Comparison of ENCODE assay signal across 6 cellular contexts in the genomic region with DNA sequence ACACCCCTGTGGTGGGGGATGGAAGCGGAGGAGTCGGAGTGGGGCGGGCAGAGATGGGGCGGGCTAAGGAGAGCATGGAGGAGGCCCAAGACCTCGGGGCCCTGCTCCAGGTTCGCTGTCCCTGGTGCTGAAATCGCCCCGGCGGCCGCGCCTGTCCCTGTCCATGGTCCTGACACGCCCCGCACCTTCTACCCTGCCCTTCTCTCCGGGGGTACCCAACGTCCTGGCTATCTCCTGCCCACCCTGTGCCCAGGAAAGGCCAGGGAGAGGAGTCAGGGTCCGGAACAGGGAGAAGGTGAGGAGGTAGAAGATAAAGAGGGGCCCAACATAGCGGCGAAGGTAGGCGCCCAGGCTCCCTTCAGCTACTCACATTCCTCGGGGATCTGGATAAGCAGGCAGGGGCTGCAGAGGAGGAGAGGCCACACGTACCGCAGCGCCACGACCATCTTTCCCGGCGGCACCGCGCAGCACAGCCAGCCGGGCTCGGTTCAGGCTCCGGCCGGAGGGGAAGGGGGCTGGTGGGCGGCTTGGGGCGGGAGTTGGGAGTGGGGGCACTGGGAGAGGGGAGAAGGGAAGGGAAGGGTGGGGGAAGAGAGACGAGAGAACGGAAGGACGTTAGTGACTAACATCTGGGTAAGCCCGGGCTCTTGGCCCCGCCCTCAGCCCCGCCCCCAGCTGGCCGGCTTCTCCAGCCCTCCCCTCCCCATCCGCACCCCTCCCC. TPM values are rescaled to one million over a fixed set of nuclear protein-coding genes. Genes with fewer than 3 reads are reported as not detected.
DNase-seq lines count a peak whose midpoint lies in the region; ATAC-seq and TF ChIP-seq lines count a peak whose summit lies in the region.

No MANE protein-coding gene starts in this region.

- TF ChIP-seq POLR2A in IMR-90 (IDR thresholded peaks at IDR 0.05; ENCODE audit: low read depth, low read length), result no peak

- no peak overlapping the region for H3K27ac ChIP-seq in IMR-90 (ENCODE audit: insufficient read depth, low read length)
- no peak overlapping the region for H3K27ac ChIP-seq in right cardiac atrium (ENCODE audit: low read length)

- H3K4ac ChIP-seq in IMR-90 (ENCODE audit: low read depth, low read length), result no peak overlapping the region

- H4K8ac ChIP-seq in IMR-90 (ENCODE audit: low read depth in 2 of 2, low read length in 2 of 2), result no peak overlapping the region

- DNase-seq in IMR-90 (no peak), right cardiac atrium (peak; percentile 52 to 81 (median 78))
- peak; percentile 8 to 39 for DNase-seq in activated CD8-positive, alpha-beta memory T cell treated with anti-CD3 and anti-CD28 coated beads for 4 hours (ENCODE audit: low read depth in 2 of 2)
- DNase-seq in stimulated activated CD8-positive, alpha-beta memory T cell treated with anti-CD3 and anti-CD28 coated beads, Interleukin-2, amount 100 ng/mL, for 1 hour (ENCODE audit: low read depth in 2 of 2), result peak; percentile 52 to 55

- POLR2A ChIA-PET in IMR-90 (lab: Charles Lee; ENCODE audit: unreplicated experiment), result no interaction called here

- dilution Hi-C loops in IMR-90 (cut with HindIII; ENCODE audit: low sequenced_read_pairs, unreplicated experiment), result no loop called here

- TF ChIP-seq RAD21 in IMR-90 (IDR thresholded peaks at IDR 0.05; ENCODE audit: low read length), result no peak

- in situ Hi-C loops in IMR-90 (cut with MboI; ENCODE audit: low sequenced_read_pairs), result no loop called here

- no peak overlapping the region for H3K9ac ChIP-seq in IMR-90 (ENCODE audit: low read depth, low read length)

- no peak overlapping the region for H4K5ac ChIP-seq in IMR-90 (ENCODE audit: low read depth, low read length)

- H3K4me3 ChIP-seq in IMR-90 (ENCODE audit: insufficient read depth, low read depth, low read length) (no peak overlapping the region), right cardiac atrium (ENCODE audit: low read length) (no peak overlapping the region)

- H2BK15ac ChIP-seq in IMR-90 (ENCODE audit: low read depth, low read length), result no peak overlapping the region

- H2AK9ac ChIP-seq in IMR-90 (replicated peaks; ENCODE audit: low read depth, low read length, poor library complexity), result no peak overlapping the region

- no peak overlapping the region for H2AK5ac ChIP-seq in IMR-90 (ENCODE audit: low read depth, low read length)

- no peak overlapping the region for H2BK120ac ChIP-seq in IMR-90 (ENCODE audit: low read depth, low read length)

- no TSS peak for BruUV-seq in IMR-90 (replicated peaks; lab: Mats Ljungman, UMichigan)

- TF ChIP-seq CTCF in IMR-90 (conservative IDR thresholded peaks at IDR 0.05; ENCODE audit: low read depth, low read length), result no peak

- H3K56ac ChIP-seq in IMR-90 (ENCODE audit: extremely low read depth, insufficient read depth, low read length), result no peak overlapping the region

- 5% methylated on average over 7 of the region's 42 CpGs; no CpG with 5 or more reads in 1 of the 2 experiments for WGBS in IMR-90 (ENCODE audit: extremely low coverage in 2 of 2, insufficient read length in 1 of 2), 2 experiments
- 1% methylated on average over 41 of the region's 42 CpGs for WGBS in right cardiac atrium

- H4K20me1 ChIP-seq in IMR-90 (ENCODE audit: insufficient read depth, low read length), result no peaks in the 10 kb centered on the region; the same call in 1 of the 2 replicates

- peaks cover 31% of the 10 kb centered on the region for H3K27me3 ChIP-seq in IMR-90 (ENCODE audit: control insufficient read depth, insufficient read depth, low read length)
- no peaks in the 10 kb centered on the region for H3K27me3 ChIP-seq in right cardiac atrium (ENCODE audit: control insufficient read depth, insufficient read depth)

- no peaks in the 10 kb centered on the region for H3K36me3 ChIP-seq in IMR-90 (ENCODE audit: control insufficient read depth, insufficient read depth, low read length)

- H2BK5ac ChIP-seq in IMR-90 (ENCODE audit: low read depth, low read length, poor library complexity, severe bottlenecking), result no peak overlapping the region

- no peak overlapping the region for H3K4me2 ChIP-seq in IMR-90 (ENCODE audit: low read depth, low read length)

- H3K9me1 ChIP-seq in IMR-90 (ENCODE audit: insufficient read depth, low read length), result no peaks in the 10 kb centered on the region

- ATAC-seq in IMR-90 (ENCODE audit: low read depth) (peak; percentile 93), right cardiac atrium (peak; percentile 69 to 72), HG02970 (IDR thresholded peaks at IDR 0.05; ENCODE audit: low FRiP score, unreplicated experiment) (no peak), HG02763 (IDR thresholded peaks at IDR 0.05; ENCODE audit: unreplicated experiment) (no peak)

- no peak overlapping the region for H4K91ac ChIP-seq in IMR-90 (ENCODE audit: insufficient read depth, low read depth, low read length)

- no peak overlapping the region for H2BK20ac ChIP-seq in IMR-90 (ENCODE audit: low read depth, low read length)

- no peaks in the 10 kb centered on the region for H3K4me1 ChIP-seq in IMR-90 (ENCODE audit: control insufficient read depth, insufficient read depth, low read length)
- H3K4me1 ChIP-seq in right cardiac atrium (ENCODE audit: control insufficient read depth, insufficient read depth, low read length), result no peaks in the 10 kb centered on the region

- no peak overlapping the region for H2AFZ ChIP-seq in IMR-90 (replicated peaks; ENCODE audit: low read length, poor library complexity)

- H3K79me1 ChIP-seq in IMR-90 (ENCODE audit: low read depth in 1 of 2, low read length in 2 of 2), result no peaks in the 10 kb centered on the region

- intact Hi-C loops in IMR-90 (cut with micrococcal nuclease), result no loop called here
- intact Hi-C loops in right cardiac atrium (cut with DNase I), result no loop called here

- no peak overlapping the region for H3K14ac ChIP-seq in IMR-90 (replicated peaks; ENCODE audit: low read depth, low read length)

- H3K23ac ChIP-seq in IMR-90 (ENCODE audit: low read depth, low read length), result no peak overlapping the region

- CTCF ChIA-PET in IMR-90 (lab: Yijun Ruan, JAX), result no interaction called here

- peaks cover 1% of the 10 kb centered on the region; the same call in 1 of the 2 replicates for H3K9me3 ChIP-seq in IMR-90 (ENCODE audit: control insufficient read depth, insufficient read depth, low read length)
- H3K9me3 ChIP-seq in right cardiac atrium (ENCODE audit: control insufficient read depth, low read length), result no peaks in the 10 kb centered on the region

- no peak overlapping the region for H3K18ac ChIP-seq in IMR-90 (ENCODE audit: low read depth, low read length)

TF ChIP-seq in IMR-90, 13 proteins besides CTCF, POLR2A, EP300 and RAD21 (continues in another document):
- TF ChIP-seq MXI1 (IDR thresholded peaks at IDR 0.05; ENCODE audit: borderline replicate concordance, low read depth, low read length) (peak; percentile 86), USF2 (IDR thresholded peaks at IDR 0.05; ENCODE audit: low read depth, low read length) (no peak), CEBPB (IDR thresholded peaks at IDR 0.05; ENCODE audit: low read depth, low read length) (no peak), NFE2L2 (IDR thresholded peaks at IDR 0.05; ENCODE audit: low read depth, low read length) (no peak), RCOR1 (IDR thresholded peaks at IDR 0.05; ENCODE audit: insufficient replicate concordance, low read length) (peak; percentile 79), FOS (IDR thresholded peaks at IDR 0.05; ENCODE audit: low read depth, low read length) (no peak)

RNA-seq across cellular contexts. Expression of gene L1CAM, which starts 10.4 kb away (rescaled TPM):
- 0.36 and 0.56 TPM in 2 replicates for total RNA-seq in IMR-90 (2012; rRNA removed)
- 1.9 and 2.2 TPM in 2 replicates for polyA plus RNA-seq in IMR-90 (2012; rRNA removed)
- 0.80 and 1.8 TPM in 2 replicates for polyA plus RNA-seq in IMR-90 (2012; cell fraction: cytosol; rRNA removed)
- polyA plus RNA-seq in IMR-90 (2012; cell fraction: nucleus; rRNA removed; ENCODE audit: low replicate concordance), result 1.3 and 2.2 TPM in 2 replicates
- 10 to 100 TPM in 1 of 4 donors, 1 to 10 TPM in 3; 8.3 to 14.1 (median 9.3) TPM for total RNA-seq in right cardiac atrium
- polyA plus RNA-seq in right cardiac atrium, result 7.3 TPM

RNA-seq across cellular contexts. Expression of gene AVPR2, which starts 28.9 kb away (rescaled TPM):
- total RNA-seq in IMR-90 (2012; rRNA removed), result not detected in 2 replicates
- not detected in 2 replicates for polyA plus RNA-seq in IMR-90 (2012; rRNA removed)
- polyA plus RNA-seq in IMR-90 (2012; cell fraction: cytosol; rRNA removed), result not detected in 2 replicates
- polyA plus RNA-seq in IMR-90 (2012; cell fraction: nucleus; rRNA removed; ENCODE audit: low replicate concordance), result not detected in 2 replicates
- 1 to 10 TPM; 1.6 to 3.7 (median 2.5) TPM for total RNA-seq in right cardiac atrium
- polyA plus RNA-seq in right cardiac atrium, result 4.1 TPM

RNA-seq across cellular contexts. Expression of gene PDZD4, which starts 45.2 kb away (rescaled TPM):
- total RNA-seq in IMR-90 (2012; rRNA removed) (under 0.01 and 0.28 TPM in 2 replicates), right cardiac atrium (1 to 10 TPM; 3.6 to 6.9 (median 5.4) TPM)
- polyA plus RNA-seq in IMR-90 (2012; rRNA removed) (0.34 and 0.38 TPM in 2 replicates), right cardiac atrium (4.1 TPM)
- polyA plus RNA-seq in IMR-90 (2012; cell fraction: cytosol; rRNA removed), result 0.21 and 0.30 TPM in 2 replicates
- 1.8 and 2.2 TPM in 2 replicates for polyA plus RNA-seq in IMR-90 (2012; cell fraction: nucleus; rRNA removed; ENCODE audit: low replicate concordance)

RNA-seq across cellular contexts. Expression of gene ARHGAP4, which starts 50.5 kb away (rescaled TPM):
- total RNA-seq in IMR-90 (2012; rRNA removed) (0.18 and 0.28 TPM in 2 replicates), right cardiac atrium (10 to 100 TPM; 13.4 to 22.9 (median 14.9) TPM)
- polyA plus RNA-seq in IMR-90 (2012; rRNA removed) (0.72 and 0.79 TPM in 2 replicates), right cardiac atrium (20.5 TPM)
- 0.11 and 0.22 TPM in 2 replicates for polyA plus RNA-seq in IMR-90 (2012; cell fraction: cytosol; rRNA removed)
- 3.0 and 7.9 TPM in 2 replicates for polyA plus RNA-seq in IMR-90 (2012; cell fraction: nucleus; rRNA removed; ENCODE audit: low replicate concordance)

RNA-seq across cellular contexts. Expression of gene NAA10, which starts 59.3 kb away (rescaled TPM):
- 98.6 and 118 TPM in 2 replicates for total RNA-seq in IMR-90 (2012; rRNA removed)
- 150 and 172 TPM in 2 replicates for polyA plus RNA-seq in IMR-90 (2012; rRNA removed)
- 86.7 and 192 TPM in 2 replicates for polyA plus RNA-seq in IMR-90 (2012; cell fraction: cytosol; rRNA removed)
- 176 and 320 TPM in 2 replicates for polyA plus RNA-seq in IMR-90 (2012; cell fraction: nucleus; rRNA removed; ENCODE audit: low replicate concordance)
- 10 to 100 TPM; 61.1 to 75.5 (median 66.2) TPM for total RNA-seq in right cardiac atrium
- polyA plus RNA-seq in right cardiac atrium, result 108 TPM

Comparison
In these comparisons a context has a peak if more than half of its experiments do, and no peak if none do; other contexts are left out.
1. ATAC-seq: peak in IMR-90 (single experiment) and right cardiac atrium (2 of 2); none in HG02970 (single experiment) and HG02763 (single experiment).